20 cellular contexts compared by ENCODE assay signal in the genomic region with DNA sequence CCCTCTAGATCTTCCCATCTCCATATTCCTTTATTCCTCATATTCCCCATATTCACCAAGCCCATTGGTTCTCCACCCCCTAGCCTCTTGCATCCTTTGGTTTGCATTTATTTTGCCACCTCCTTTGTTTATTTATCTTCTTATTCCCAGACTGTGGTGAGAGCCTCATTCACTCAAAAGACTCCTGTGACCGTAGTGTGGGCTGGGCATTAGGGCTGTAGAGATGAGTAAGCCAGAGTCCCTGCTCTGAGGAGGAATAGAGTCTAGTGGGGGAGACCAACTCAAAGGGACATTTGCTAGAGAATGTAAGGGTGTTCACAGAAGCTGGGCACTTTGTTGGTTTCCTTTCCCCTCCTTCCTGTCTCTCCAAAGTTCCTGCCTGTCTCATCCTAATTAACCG. TPM values are rescaled to one million over a fixed set of nuclear protein-coding genes. Genes with fewer than 3 reads are reported as not detected.
DNase-seq lines count a peak whose midpoint lies in the region; ATAC-seq and TF ChIP-seq lines count a peak whose summit lies in the region.
"Had no signal": no experiment of that assay in that cellular context is flagged by ENCODE, and none has a peak within 500 bp of the region (broad histone marks: within the 10 kb centered on the region; RNA-seq: fewer than 3 reads in every experiment).

No MANE protein-coding gene starts in this region.

- H3K4me1 ChIP-seq in CD4-positive, alpha-beta memory T cell (ENCODE audit: insufficient read depth, low read length), result peaks cover 51% of the 10 kb centered on the region
- H3K4me1 ChIP-seq in psoas muscle (no peaks in the 10 kb centered on the region), left lung (peaks cover 0 to 10% of the 10 kb centered on the region in 2 donors)

- no peak for DNase-seq in CD4-positive, alpha-beta memory T cell
- DNase-seq in EH (ENCODE audit: low read depth) (peak; percentile 46), immature natural killer cell (no peak), psoas muscle (no peak), G401 (ENCODE audit: low spot score) (no peak), left lung (no peak)
- DNase-seq: adrenal gland; cerebellar nuclear complex; DMS79 treated with DMSO at 0.1 percent for 48 hours; foreskin fibroblast; NCI-H2081; NCI-H748 treated with DMSO at 0.1 percent for 48 hours; PC-9; stimulated activated naive B cell treated with anti-CD40 and anti-IgM and Interleukin-4, amounts not matched to agents 10 μg/mL and 1 μg/mL and 100 μg/mL, for 72 hours; upper lobe of left lung had no signal

- no peak overlapping the region for H3K4me3 ChIP-seq in CD4-positive, alpha-beta memory T cell (ENCODE audit: low read length in 2 of 2)
- H3K4me3 ChIP-seq in psoas muscle, result no peak overlapping the region
- H3K4me3 ChIP-seq in left lung, result no peak overlapping the region
- H3K4me3 ChIP-seq: adrenal gland, PC-9, upper lobe of left lung had no signal

- H3K27me3 Mint-ChIP-seq in CD4-positive, alpha-beta memory T cell, result no peaks in the 10 kb centered on the region
- no peaks in the 10 kb centered on the region for H3K27me3 Mint-ChIP-seq in activated T-helper 17 cell treated with anti-CD3 and anti-CD28 coated beads, Interleukin-2, amount 50 U/mL, for 72 hours
- H3K27me3 Mint-ChIP-seq in immature natural killer cell (ENCODE audit: low read depth in 3 of 3), result peaks cover 0 to 3% (median 2%) of the 10 kb centered on the region in 3 donors
- H3K27me3 Mint-ChIP-seq: progenitor cell of endocrine pancreas; stimulated activated naive B cell treated with anti-CD40 and anti-IgM and Interleukin-4, amounts not matched to agents 10 μg/mL and 1 μg/mL and 100 μg/mL, for 72 hours had no signal

- H3K36me3 ChIP-seq in CD4-positive, alpha-beta memory T cell (ENCODE audit: insufficient read depth, low read length), result peaks cover 86% of the 10 kb centered on the region
- peaks cover 14 to 90% of the 10 kb centered on the region in 2 donors for H3K36me3 ChIP-seq in psoas muscle (ENCODE audit: insufficient read depth in 1 of 2, low read depth in 1 of 2)
- peaks cover 0 to 99% of the 10 kb centered on the region in 2 donors for H3K36me3 ChIP-seq in left lung

- POLR2A ChIA-PET in CD4-positive, alpha-beta memory T cell (lab: Charles Lee; ENCODE audit: partially characterized antibody), result interaction anchor here (1.0 to 3.7 kb wide), 2 partner anchors 8 to 11 kb away, joined by 5 to 16 read pairs; no protein-coding TSS in a partner anchor

- TF ChIP-seq CTCF in psoas muscle (IDR thresholded peaks at IDR 0.05) (no peak), left lung (IDR thresholded peaks at IDR 0.05) (no peak)

- H3K4me1 Mint-ChIP-seq in CD4-positive, alpha-beta memory T cell, result peaks cover 45 to 71% (median 55%) of the 10 kb centered on the region in 4 donors
- peaks cover 40% of the 10 kb centered on the region for H3K4me1 Mint-ChIP-seq in activated T-helper 17 cell treated with anti-CD3 and anti-CD28 coated beads, Interleukin-2, amount 50 U/mL, for 72 hours
- peaks cover 58 to 70% of the 10 kb centered on the region in 2 donors for H3K4me1 Mint-ChIP-seq in immature natural killer cell

- ATAC-seq in activated T-helper 17 cell treated with anti-CD3 and anti-CD28 coated beads, Interleukin-2, amount 50 U/mL, for 72 hours (replicated peaks), result peak; percentile 46
- ATAC-seq in psoas muscle, result no peak
- no peak for ATAC-seq in HG02885 (IDR thresholded peaks at IDR 0.05; ENCODE audit: poor library complexity, unreplicated experiment)
- no peak for ATAC-seq in left lung
- ATAC-seq: SK-N-SH treated with all-trans-retinoic acid at 6 μM for 48 hours; stimulated activated naive B cell treated with anti-CD40 and anti-IgM and Interleukin-4, amounts not matched to agents 10 μg/mL and 1 μg/mL and 100 μg/mL, for 72 hours had no signal

- no peaks in the 10 kb centered on the region for H3K9me3 Mint-ChIP-seq in CD4-positive, alpha-beta memory T cell
- H3K9me3 Mint-ChIP-seq in activated T-helper 17 cell treated with anti-CD3 and anti-CD28 coated beads, Interleukin-2, amount 50 U/mL, for 72 hours, result no peaks in the 10 kb centered on the region
- H3K9me3 Mint-ChIP-seq in immature natural killer cell, result no peaks in the 10 kb centered on the region
- H3K9me3 Mint-ChIP-seq: stimulated activated naive B cell treated with anti-CD40 and anti-IgM and Interleukin-4, amounts not matched to agents 10 μg/mL and 1 μg/mL and 100 μg/mL, for 72 hours had no signal

- H3K36me3 Mint-ChIP-seq in CD4-positive, alpha-beta memory T cell, result peaks cover 61 to 85% of the 10 kb centered on the region in 2 donors
- peaks cover 99% of the 10 kb centered on the region for H3K36me3 Mint-ChIP-seq in activated T-helper 17 cell treated with anti-CD3 and anti-CD28 coated beads, Interleukin-2, amount 50 U/mL, for 72 hours (ENCODE audit: low read depth)
- H3K36me3 Mint-ChIP-seq in immature natural killer cell, result peaks cover 28 to 66% (median 35%) of the 10 kb centered on the region in 3 donors

- no peaks in the 10 kb centered on the region for H3K27me3 ChIP-seq in CD4-positive, alpha-beta memory T cell (ENCODE audit: insufficient read depth, low read length)
- H3K27me3 ChIP-seq in psoas muscle (ENCODE audit: insufficient read depth in 3 of 3, low read length in 2 of 3) (no peaks in the 10 kb centered on the region), left lung (no peaks in the 10 kb centered on the region)
- H3K27me3 ChIP-seq: adrenal gland, upper lobe of left lung had no signal

- CTCF ChIA-PET in CD4-positive, alpha-beta memory T cell (lab: Charles Lee; ENCODE audit: partially characterized antibody), result no interaction called here

- WGBS in psoas muscle, 3 donors, result 64 to 91% (median 75%) methylated on average over 2 of the region's 2 CpGs

- H3K27ac ChIP-seq in CD4-positive, alpha-beta memory T cell (ENCODE audit: low read depth, low read length), result no peak overlapping the region
- H3K27ac ChIP-seq in psoas muscle, result no peak overlapping the region
- no peak overlapping the region for H3K27ac ChIP-seq in left lung
- H3K27ac ChIP-seq: adrenal gland, PC-9, upper lobe of left lung had no signal

- H3K4me3 Mint-ChIP-seq in CD4-positive, alpha-beta memory T cell, result peak overlapping the region in 2 of 8 donors; percentile 22 to 51
- H3K4me3 Mint-ChIP-seq in activated T-helper 17 cell treated with anti-CD3 and anti-CD28 coated beads, Interleukin-2, amount 50 U/mL, for 72 hours, result peak overlapping the region; percentile 18
- H3K4me3 Mint-ChIP-seq in immature natural killer cell, result no peak overlapping the region
- H3K4me3 Mint-ChIP-seq: stimulated activated naive B cell treated with anti-CD40 and anti-IgM and Interleukin-4, amounts not matched to agents 10 μg/mL and 1 μg/mL and 100 μg/mL, for 72 hours had no signal

- intact Hi-C loops in CD4-positive, alpha-beta memory T cell (cut with micrococcal nuclease), result loop anchor here (10.0 kb wide), 1 partner anchor 165 kb away; no protein-coding TSS in a partner anchor
- intact Hi-C loops in psoas muscle (cut with DNase I) (loop anchor here in 1 of 2 donors (10.0 kb wide), 1 partner anchor 415 kb away; no protein-coding TSS in a partner anchor), left lung (cut with DNase I) (loop anchor here in 1 of 2 donors (10.0 kb wide), 1 partner anchor 405 kb away; no protein-coding TSS in a partner anchor)

- in situ Hi-C loops in G401 (cut with HindIII; ENCODE audit: low sequenced_read_pairs), result no loop called here

- peak overlapping the region; percentile 61 to 88 (median 80) for H3K27ac Mint-ChIP-seq in CD4-positive, alpha-beta memory T cell
- peak overlapping the region; percentile 76 for H3K27ac Mint-ChIP-seq in activated T-helper 17 cell treated with anti-CD3 and anti-CD28 coated beads, Interleukin-2, amount 50 U/mL, for 72 hours
- peak overlapping the region; percentile 22 to 90 (median 62) for H3K27ac Mint-ChIP-seq in immature natural killer cell
- H3K27ac Mint-ChIP-seq: progenitor cell of endocrine pancreas had no signal

- no peaks in the 10 kb centered on the region for H3K9me3 ChIP-seq in CD4-positive, alpha-beta memory T cell (ENCODE audit: control insufficient read depth in 1 of 2, low read length in 2 of 2)
- H3K9me3 ChIP-seq in psoas muscle (no peaks in the 10 kb centered on the region), left lung (no peaks in the 10 kb centered on the region)
- H3K9me3 ChIP-seq: adrenal gland, upper lobe of left lung had no signal

RNA-seq across cellular contexts. Expression of a gene that starts 8.3 kb away (rescaled TPM):
- total RNA-seq in CD4-positive, alpha-beta memory T cell, result 10 to 100 TPM; 81.1 to 89.4 TPM
- 10 to 100 TPM; 12.3 to 20.0 TPM for polyA plus RNA-seq in CD4-positive, alpha-beta memory T cell
- total RNA-seq in activated T-helper 17 cell treated with anti-CD3 and anti-CD28 coated beads, Interleukin-2, amount 50 U/mL, for 72 hours, result 10 to 100 TPM; 24.5 to 34.1 TPM
- polyA plus RNA-seq in immature natural killer cell (10 to 100 TPM in 2 of 3 donors, 1 to 10 TPM in 1; 9.3 to 16.4 (median 13.2) TPM), psoas muscle (10 to 100 TPM; 15.1 to 46.3 (median 24.0) TPM)
- total RNA-seq in psoas muscle (10 to 100 TPM; 14.3 to 26.3 (median 22.1) TPM), left lung (10 to 100 TPM; 25.0 to 29.4 TPM)
- 30.8 and 38.8 TPM in 2 replicates for total RNA-seq in G401 (2014; rRNA removed; shearing (Covaris generic))

RNA-seq across cellular contexts. Expression of a gene that starts 47.9 kb away (rescaled TPM):
- under 1 TPM in 1 of 2 experiments, not detected in 1; 0.06 TPM for total RNA-seq in CD4-positive, alpha-beta memory T cell
- not detected for polyA plus RNA-seq in CD4-positive, alpha-beta memory T cell
- total RNA-seq in activated T-helper 17 cell treated with anti-CD3 and anti-CD28 coated beads, Interleukin-2, amount 50 U/mL, for 72 hours, result 1 to 10 TPM in 1 of 2 donors, under 1 TPM in 1; 0.04 to 1.7 TPM
- polyA plus RNA-seq in immature natural killer cell (not detected), psoas muscle (not detected)
- total RNA-seq in psoas muscle (not detected), left lung (not detected)
- 0.80 TPM in 1 of 2 replicates, not detected in the other for total RNA-seq in G401 (2014; rRNA removed; shearing (Covaris generic))
- total RNA-seq: adrenal gland, PC-9, progenitor cell of endocrine pancreas had no signal
- polyA plus RNA-seq: BJ had no signal
